In the genomic region with DNA sequence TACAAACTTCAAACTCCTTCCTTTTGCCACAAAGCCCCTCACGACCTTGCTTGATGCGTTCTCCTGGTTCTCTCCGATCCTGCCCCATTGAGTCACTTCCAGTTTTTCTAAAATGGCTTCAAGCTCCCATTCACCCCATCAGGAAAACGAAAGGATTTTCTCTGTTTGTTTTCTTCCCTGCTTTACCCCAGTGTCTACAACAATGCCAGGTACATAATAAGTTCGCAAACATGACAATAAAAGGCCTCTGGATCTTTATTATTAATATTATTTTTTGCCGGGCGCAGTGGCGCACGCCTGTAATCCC, we compare ENCODE assay signal across 8 cellular contexts. TPM values are rescaled to one million over a fixed set of nuclear protein-coding genes. Genes with fewer than 3 reads are reported as not detected.
DNase-seq lines count a peak whose midpoint lies in the region; ATAC-seq and TF ChIP-seq lines count a peak whose summit lies in the region.

No MANE protein-coding gene starts in this region.

- H3K27ac Mint-ChIP-seq in dendritic cell treated with granulocyte-macrophage colony-stimulating factor and Interleukin-4, amounts not matched to agents 40 ng/mL and 50 ng/mL, for 4 days: peak overlapping the region; percentile 98
- peak overlapping the region; percentile 92 to 97 for H3K27ac Mint-ChIP-seq in natural killer cell

- peaks cover 9% of the 10 kb centered on the region for H3K4me1 ChIP-seq in BE2C

- intact Hi-C loops in dendritic cell treated with granulocyte-macrophage colony-stimulating factor and Interleukin-4, amounts not matched to agents 40 ng/mL and 50 ng/mL, for 4 days (cut with micrococcal nuclease): loop anchor here (2.0 to 10.0 kb wide), 2 partner anchors 20 to 80 kb away; a partner anchor contains a TSS
- intact Hi-C loops in natural killer cell (cut with micrococcal nuclease): no loop called here

- H3K4me3 ChIP-seq in BE2C (ENCODE audit: low read depth, low read length) (peak overlapping the region; percentile 74), LNCaP clone FGC (ENCODE audit: low read depth, low read length) (peak overlapping the region; percentile 95)

- peaks cover 88% of the 10 kb centered on the region for H3K36me3 Mint-ChIP-seq in dendritic cell treated with granulocyte-macrophage colony-stimulating factor and Interleukin-4, amounts not matched to agents 40 ng/mL and 50 ng/mL, for 4 days (ENCODE audit: low read depth)
- H3K36me3 Mint-ChIP-seq in natural killer cell: no peaks in the 10 kb centered on the region

- no peak for DNase-seq in BE2C
- no peak for DNase-seq in LNCaP clone FGC (ENCODE audit: low read depth)
- no peak for DNase-seq in natural killer cell
- DNase-seq in AG08395 (ENCODE audit: low spot score): no peak
- no peak for DNase-seq in NCI-H446 (lab: John Stamatoyannopoulos, UW)
- no peak for DNase-seq in C1 segment of cervical spinal cord (lab: John Stamatoyannopoulos, UW)

- H3K9me3 ChIP-seq in BE2C: no peaks in the 10 kb centered on the region

- ATAC-seq in natural killer cell (no peak), GM19467 (IDR thresholded peaks at IDR 0.05; ENCODE audit: unreplicated experiment) (no peak)

- no peaks in the 10 kb centered on the region for H3K9me3 Mint-ChIP-seq in dendritic cell treated with granulocyte-macrophage colony-stimulating factor and Interleukin-4, amounts not matched to agents 40 ng/mL and 50 ng/mL, for 4 days
- H3K9me3 Mint-ChIP-seq in natural killer cell: no peaks in the 10 kb centered on the region

- H3K27me3 Mint-ChIP-seq in dendritic cell treated with granulocyte-macrophage colony-stimulating factor and Interleukin-4, amounts not matched to agents 40 ng/mL and 50 ng/mL, for 4 days: no peaks in the 10 kb centered on the region
- no peaks in the 10 kb centered on the region for H3K27me3 Mint-ChIP-seq in natural killer cell (ENCODE audit: low read depth in 2 of 2)

- peaks cover 30% of the 10 kb centered on the region for H3K4me1 Mint-ChIP-seq in dendritic cell treated with granulocyte-macrophage colony-stimulating factor and Interleukin-4, amounts not matched to agents 40 ng/mL and 50 ng/mL, for 4 days (ENCODE audit: low read depth)
- peaks cover 25 to 29% of the 10 kb centered on the region in 2 donors for H3K4me1 Mint-ChIP-seq in natural killer cell

- peak overlapping the region; percentile 97 for H3K4me3 Mint-ChIP-seq in dendritic cell treated with granulocyte-macrophage colony-stimulating factor and Interleukin-4, amounts not matched to agents 40 ng/mL and 50 ng/mL, for 4 days
- H3K4me3 Mint-ChIP-seq in natural killer cell: peak overlapping the region; percentile 98

- H3K27me3 ChIP-seq in BE2C: no peaks in the 10 kb centered on the region

- H3K36me3 ChIP-seq in BE2C: peaks cover 23% of the 10 kb centered on the region

- TF ChIP-seq CTCF in BE2C (IDR thresholded peaks at IDR 0.05; ENCODE audit: low read depth, low read length) (no peak), LNCaP clone FGC (IDR thresholded peaks at IDR 0.05; ENCODE audit: control insufficient read depth, extremely low read depth, insufficient read depth) (no peak), natural killer cell (IDR thresholded peaks at IDR 0.05) (no peak)

RNA-seq across cellular contexts. Expression of a gene that starts 0.8 kb away (rescaled TPM):
- 77.4 TPM for polyA plus RNA-seq in BE2C (2012; ENCODE audit: insufficient read depth, insufficient read length, low read depth)
- total RNA-seq in natural killer cell: 100 to 1,000 TPM in 1 of 3 donors, 10 to 100 TPM in 2; 57.3 to 102 (median 83.3) TPM

RNA-seq across cellular contexts. Expression of a gene that starts 19.2 kb away (rescaled TPM):
- 18.5 TPM for polyA plus RNA-seq in BE2C (2012; ENCODE audit: insufficient read depth, insufficient read length, low read depth)
- total RNA-seq in natural killer cell: 10 to 100 TPM; 31.2 to 53.5 (median 38.7) TPM

RNA-seq across cellular contexts. Expression of a gene that starts 20.6 kb away (rescaled TPM):
- 3.4 TPM for polyA plus RNA-seq in BE2C (2012; ENCODE audit: insufficient read depth, insufficient read length, low read depth)
- total RNA-seq in natural killer cell: 10 to 100 TPM; 16.8 to 25.2 (median 18.3) TPM

RNA-seq across cellular contexts. Expression of a gene that starts 21.8 kb away (rescaled TPM):
- 36.8 TPM for polyA plus RNA-seq in BE2C (2012; ENCODE audit: insufficient read depth, insufficient read length, low read depth)
- total RNA-seq in natural killer cell: under 1 TPM; 0.16 to 0.63 (median 0.31) TPM

RNA-seq across cellular contexts. Expression of a gene that starts 31.8 kb away (rescaled TPM):
- 0.62 TPM for polyA plus RNA-seq in BE2C (2012; ENCODE audit: insufficient read depth, insufficient read length, low read depth)
- total RNA-seq in natural killer cell: 1 to 10 TPM; 2.0 to 3.8 (median 3.7) TPM
